In the genomic region with DNA sequence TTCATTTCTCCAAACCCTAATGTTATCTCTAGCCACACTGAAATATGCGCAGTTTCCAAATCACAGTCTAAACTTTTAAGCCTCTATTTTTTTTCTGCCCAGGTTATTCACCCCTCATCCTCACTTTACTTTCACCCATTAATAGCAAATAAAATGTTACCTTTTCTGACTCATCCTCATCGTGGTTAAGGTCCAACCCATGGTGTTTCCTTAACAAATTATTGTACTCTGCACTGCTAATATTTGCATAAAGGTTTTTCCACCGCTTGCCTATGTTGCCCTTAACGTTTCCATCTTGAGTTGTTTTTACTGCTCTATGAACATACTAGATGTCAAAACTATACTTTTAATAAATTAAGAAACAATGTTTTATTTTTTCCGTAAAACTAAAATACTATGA, we compare ENCODE assay signal across 22 cellular contexts.
DNase-seq lines count a peak whose midpoint lies in the region; ATAC-seq, FAIRE-seq and TF ChIP-seq lines count a peak whose summit lies in the region.
"Had no signal": no experiment of that assay in that cellular context is flagged by ENCODE, and none has a peak within 500 bp of the region (broad histone marks: within the 10 kb centered on the region; RNA-seq: fewer than 3 reads in every experiment).

No MANE protein-coding gene starts in this region.

- H3K4me1 ChIP-seq in PC-3 (ENCODE audit: insufficient read depth, low read length) = no peaks in the 10 kb centered on the region
- peaks cover 45% of the 10 kb centered on the region for H3K4me1 ChIP-seq in HepG2 (ENCODE audit: insufficient read depth, low read length)
- H3K4me1 ChIP-seq in osteoblast (ENCODE audit: insufficient read depth, low read length) = no peaks in the 10 kb centered on the region
- H3K4me1 ChIP-seq: BLaER1 had no signal

- DNase-seq in HuH-7.5 (ENCODE audit: low spot score) (peak; percentile 5), PC-3 (peak; percentile 4), HepG2 (ENCODE audit: low spot score) (peak; percentile 94), osteoblast (ENCODE audit: insufficient read length, low spot score, missing footprints) (peak; percentile 3), NCI-H446 (lab: John Stamatoyannopoulos, UW) (no peak), NCI-H524 treated with DMSO at 0.1 percent for 48 hours (lab: John Stamatoyannopoulos, UW) (no peak)
- DNase-seq in activated CD8-positive, alpha-beta T cell treated with anti-CD3 and anti-CD28 coated beads for 36 hours = no peak
- DNase-seq: 8988T; CD4-positive, alpha-beta T cell; CD8-positive, alpha-beta memory T cell; DMS 273 treated with DMSO at 0.1 percent for 48 hours; DMS79; EL; GDM1; H9 had no signal

- in situ Hi-C loops in HepG2 (cut with HindIII; ENCODE audit: extremely low pct_ligation_motif_present, low pct_unique_long_range_greater_than_20kb) = no loop called here

- peak; percentile 25 to 90; a peak in 2 of 4 replicates for TF ChIP-seq EP300 in HepG2 (IDR thresholded peaks at IDR 0.05; ENCODE audit: low read depth in 2 of 2, low read length in 2 of 2)
- peak; percentile 78; the same call in 1 of the 2 replicates for TF ChIP-seq EP300 in HepG2 (CRISPR knock-in tag; IDR thresholded peaks at IDR 0.05; ENCODE audit: borderline replicate concordance)

- no peaks in the 10 kb centered on the region for H3K9me2 ChIP-seq in PC-3 (replicated peaks; ENCODE audit: low read length)

- H3K36me3 ChIP-seq in PC-3 (ENCODE audit: low read depth, low read length) (no peaks in the 10 kb centered on the region), HepG2 (replicated peaks in 1 of 2; ENCODE audit: control insufficient read depth in 1 of 2, insufficient read depth in 2 of 2, low read length in 2 of 2) (no peaks in the 10 kb centered on the region), osteoblast (ENCODE audit: insufficient read depth, low read length) (no peaks in the 10 kb centered on the region)
- H3K36me3 ChIP-seq: BLaER1 had no signal

- H3K9me3 ChIP-seq in PC-3 (ENCODE audit: low read length) (no peaks in the 10 kb centered on the region), HepG2 (ENCODE audit: low read length) (peaks cover 15% of the 10 kb centered on the region), osteoblast (ENCODE audit: low read depth, low read length) (peaks cover 5% of the 10 kb centered on the region)

- H3K4me3 ChIP-seq in PC-3 (ENCODE audit: low read length) (no peak overlapping the region), HepG2 (replicated peaks in 1 of 3; ENCODE audit: insufficient read depth in 1 of 3, low read depth in 2 of 3, low read length in 3 of 3) (peak overlapping the region in 2 of 3 experiments; percentile 23 to 26; a peak in 2 of 6 replicates), osteoblast (ENCODE audit: insufficient read depth, low read length) (no peak overlapping the region)
- H3K4me3 ChIP-seq: BLaER1, GM12878, GM23338 had no signal

- TF ChIP-seq POLR2A in HepG2 (IDR thresholded peaks at IDR 0.05; ENCODE audit: insufficient read depth in 1 of 2, low read depth in 2 of 2, low read length in 2 of 2) = no peak

- H3K36me3 Mint-ChIP-seq in activated CD8-positive, alpha-beta T cell treated with anti-CD3 and anti-CD28 coated beads for 36 hours (ENCODE audit: low read depth) = no peaks in the 10 kb centered on the region
- H3K36me3 Mint-ChIP-seq: CD14-positive monocyte; CD8-positive, alpha-beta memory T cell had no signal

- H3K4me3 Mint-ChIP-seq in activated CD8-positive, alpha-beta T cell treated with anti-CD3 and anti-CD28 coated beads for 36 hours = no peak overlapping the region
- H3K4me3 Mint-ChIP-seq: B cell; CD14-positive monocyte; CD4-positive, alpha-beta T cell; CD8-positive, alpha-beta memory T cell; GM23338; H9 had no signal

- BruUV-seq in PC-3 (replicated peaks; lab: Mats Ljungman, UMichigan) (no TSS peak), HepG2 (replicated peaks; lab: Mats Ljungman, UMichigan) (no TSS peak)

- H3K27ac ChIP-seq in PC-3 (ENCODE audit: low read length) (no peak overlapping the region), HepG2 (ENCODE audit: extremely low read length, insufficient read depth, low read length) (peak overlapping the region; percentile 93), osteoblast (ENCODE audit: low read depth, low read length) (no peak overlapping the region)
- H3K27ac ChIP-seq: BLaER1 had no signal

- TF ChIP-seq RAD21 in HepG2 (CRISPR knock-in tag; IDR thresholded peaks at IDR 0.05) = no peak

- FAIRE-seq in HepG2 (lab: Jason Lieb, UNC) = peak; percentile 44
- FAIRE-seq: GM12878, GM18507 had no signal

- no peaks in the 10 kb centered on the region for H3K79me2 ChIP-seq in PC-3 (ENCODE audit: low read length)
- H3K79me2 ChIP-seq in HepG2 (ENCODE audit: insufficient read depth, low read length) = no peaks in the 10 kb centered on the region
- no peaks in the 10 kb centered on the region for H3K79me2 ChIP-seq in osteoblast (ENCODE audit: insufficient read depth, low read length)

- no peak overlapping the region for H3K27ac Mint-ChIP-seq in activated CD8-positive, alpha-beta T cell treated with anti-CD3 and anti-CD28 coated beads for 36 hours
- H3K27ac Mint-ChIP-seq: B cell; CD14-positive monocyte; CD4-positive, alpha-beta T cell; CD8-positive, alpha-beta memory T cell; GM23338; H9 had no signal

- no peaks in the 10 kb centered on the region for H3K9me3 Mint-ChIP-seq in activated CD8-positive, alpha-beta T cell treated with anti-CD3 and anti-CD28 coated beads for 36 hours

- ATAC-seq in PC-3 (no peak; the same call in 1 of the 2 replicates), HepG2 (peak; percentile 97)
- no peak for ATAC-seq in activated CD8-positive, alpha-beta T cell treated with anti-CD3 and anti-CD28 coated beads for 36 hours
- ATAC-seq: GM12878, GM23338, HCT116 had no signal

- intact Hi-C loops in PC-3 (cut with micrococcal nuclease) = no loop called here
- intact Hi-C loops in HepG2 (cut with micrococcal nuclease; ENCODE audit: unreplicated experiment) = no loop called here
- intact Hi-C loops in activated CD8-positive, alpha-beta T cell treated with anti-CD3 and anti-CD28 coated beads for 36 hours (cut with micrococcal nuclease) = no loop called here

- no peaks in the 10 kb centered on the region for H3F3A ChIP-seq in PC-3 (ENCODE audit: low read length, unreplicated experiment)

- H3K4me2 ChIP-seq in PC-3 (ENCODE audit: low read length) (no peak overlapping the region), HepG2 (ENCODE audit: low read depth, low read length) (peak overlapping the region; percentile 62), osteoblast (ENCODE audit: insufficient read depth, low read length) (no peak overlapping the region)
- H3K4me2 ChIP-seq: BLaER1, GM23338 had no signal

- H3K4me1 Mint-ChIP-seq in activated CD8-positive, alpha-beta T cell treated with anti-CD3 and anti-CD28 coated beads for 36 hours (ENCODE audit: low read depth) = no peaks in the 10 kb centered on the region
- H3K4me1 Mint-ChIP-seq: B cell; CD14-positive monocyte; CD8-positive, alpha-beta memory T cell had no signal

- H3K27me3 ChIP-seq in PC-3 (ENCODE audit: low read length) (no peaks in the 10 kb centered on the region), HepG2 (ENCODE audit: control insufficient read depth in 1 of 2, insufficient read depth in 2 of 2, low read length in 2 of 2) (no peaks in the 10 kb centered on the region), osteoblast (ENCODE audit: insufficient read depth, low read length) (no peaks in the 10 kb centered on the region)
- H3K27me3 ChIP-seq: BLaER1 had no signal

- no peak for TF ChIP-seq CTCF in PC-3 (conservative IDR thresholded peaks at IDR 0.05; ENCODE audit: low read depth, low read length)
- no peak for TF ChIP-seq CTCF in HepG2 (CRISPR knock-in tag; IDR thresholded peaks at IDR 0.05)
- TF ChIP-seq CTCF in osteoblast (IDR thresholded peaks at IDR 0.05; ENCODE audit: extremely low read depth, low read depth, low read length) = no peak
- TF ChIP-seq CTCF in activated CD8-positive, alpha-beta T cell treated with anti-CD3 and anti-CD28 coated beads for 36 hours (IDR thresholded peaks at IDR 0.05) = no peak

- H2AFZ ChIP-seq in PC-3 (ENCODE audit: low read length) (no peak overlapping the region), HepG2 (ENCODE audit: low read length) (no peak overlapping the region), osteoblast (ENCODE audit: low read length) (no peak overlapping the region)
- H2AFZ ChIP-seq: GM23338 had no signal

- POLR2A ChIA-PET in PC-3 (lab: Charles Lee; ENCODE audit: unreplicated experiment) (no interaction called here), HepG2 (lab: Yijun Ruan, JAX) (no interaction called here)
- POLR2A ChIA-PET in activated CD8-positive, alpha-beta T cell treated with anti-CD3 and anti-CD28 coated beads for 36 hours (lab: Charles Lee) = no interaction called here

- H3K9ac ChIP-seq in PC-3 (ENCODE audit: low read length) = no peak overlapping the region
- H3K9ac ChIP-seq in HepG2 (ENCODE audit: insufficient read depth, low read depth, low read length) = peak overlapping the region; percentile 12; the same call in 1 of the 2 replicates
- H3K9ac ChIP-seq: BLaER1 had no signal

- no peaks in the 10 kb centered on the region for H4K20me1 ChIP-seq in PC-3 (ENCODE audit: low read length)
- no peaks in the 10 kb centered on the region for H4K20me1 ChIP-seq in HepG2 (ENCODE audit: insufficient read depth, low read length)
- no peaks in the 10 kb centered on the region for H4K20me1 ChIP-seq in osteoblast (ENCODE audit: insufficient read depth, low read length)
- H4K20me1 ChIP-seq: BLaER1 had no signal

- CTCF ChIA-PET in PC-3 (lab: Charles Lee) = no interaction called here
- CTCF ChIA-PET in HepG2 (lab: Yijun Ruan, JAX; ENCODE audit: low intra/inter-chr PET ratio, low total read pairs) = no interaction called here
- CTCF ChIA-PET in activated CD8-positive, alpha-beta T cell treated with anti-CD3 and anti-CD28 coated beads for 36 hours (lab: Charles Lee) = no interaction called here

- under 1% methylated on average over 5 of the region's 5 CpGs for WGBS in HepG2 (ENCODE audit: low lambda C conversion rate)

- no peaks in the 10 kb centered on the region for H3K27me3 Mint-ChIP-seq in activated CD8-positive, alpha-beta T cell treated with anti-CD3 and anti-CD28 coated beads for 36 hours
- H3K27me3 Mint-ChIP-seq: B cell; CD4-positive, alpha-beta T cell; CD8-positive, alpha-beta memory T cell had no signal

Comparison
In these comparisons a context has a peak if more than half of its experiments do, and no peak if none do; other contexts are left out.
1. DNase-seq: peak in HuH-7.5 (single experiment), PC-3 (single experiment), HepG2 (single experiment) and osteoblast (single experiment); none in NCI-H446 (0 of 2), NCI-H524 treated with DMSO at 0.1 percent for 48 hours (single experiment) and activated CD8-positive, alpha-beta T cell treated with anti-CD3 and anti-CD28 coated beads for 36 hours (single experiment).
2. H3K4me3 ChIP-seq: peak in HepG2 (2 of 3); none in PC-3 (single experiment) and osteoblast (single experiment).